In the genomic region with DNA sequence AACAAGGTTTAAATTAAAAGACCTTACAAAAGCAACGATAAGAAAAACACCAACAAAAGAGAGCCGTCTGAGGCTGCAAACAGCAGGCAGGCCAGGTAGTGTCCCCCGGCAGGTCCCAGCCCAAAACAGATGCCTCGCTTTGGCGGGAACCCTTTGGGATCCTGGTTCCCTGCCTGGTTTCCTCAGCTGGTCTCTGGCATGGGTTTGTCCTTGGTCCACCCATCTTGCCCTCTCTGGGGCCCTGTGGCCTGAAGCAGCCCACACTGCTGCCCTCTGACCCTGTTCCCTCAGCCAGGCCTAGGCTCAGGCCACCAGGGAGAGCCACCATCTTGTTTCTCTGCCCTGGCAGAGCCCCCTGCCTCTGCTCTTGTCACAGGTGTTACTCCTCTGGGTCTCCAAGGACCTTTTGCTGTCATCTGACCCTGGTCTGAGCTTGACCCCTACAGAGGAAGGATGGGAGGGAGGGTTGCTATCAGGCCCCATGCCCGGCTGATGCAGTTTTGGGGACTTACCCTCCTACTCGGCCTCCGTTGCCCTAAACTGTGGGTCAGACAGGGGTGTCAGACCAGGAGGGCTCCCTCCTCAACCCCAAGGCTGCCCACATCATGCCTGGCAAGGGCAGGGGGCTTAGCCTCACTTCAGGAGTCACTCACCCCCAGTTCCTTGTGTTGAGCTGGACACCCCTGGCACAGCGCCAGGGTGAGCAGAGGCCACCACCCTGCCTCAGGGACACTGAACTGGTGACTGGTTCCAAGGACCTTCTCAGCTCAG, we compare ENCODE assay signal across 16 cellular contexts. TPM values are rescaled to one million over a fixed set of nuclear protein-coding genes. Genes with fewer than 3 reads are reported as not detected.
"Had no signal": no experiment of that assay in that cellular context is flagged by ENCODE, and none has a peak within 500 bp of the region (broad histone marks: within the 10 kb centered on the region; RNA-seq: fewer than 3 reads in every experiment).

No MANE protein-coding gene starts in this region.

- H3K27me3 Mint-ChIP-seq: activated CD4-positive, alpha-beta memory T cell treated with anti-CD3 and anti-CD28 coated beads for 36 hours; activated T-helper 17 cell treated with anti-CD3 and anti-CD28 coated beads, Interleukin-2, amount 50 U/mL, for 72 hours; central memory CD8-positive, alpha-beta T cell had no signal

- H3K9me3 ChIP-seq: body of pancreas, ovary, tibial nerve had no signal

- H3K4me3 ChIP-seq: body of pancreas, ovary, tibial nerve had no signal

- H3K4me3 Mint-ChIP-seq: activated CD4-positive, alpha-beta memory T cell treated with anti-CD3 and anti-CD28 coated beads for 36 hours; activated T-helper 17 cell treated with anti-CD3 and anti-CD28 coated beads, Interleukin-2, amount 50 U/mL, for 72 hours; central memory CD8-positive, alpha-beta T cell; dendritic cell treated with granulocyte-macrophage colony-stimulating factor and Interleukin-4, amounts not matched to agents 40 ng/mL and 50 ng/mL, for 4 days; endodermal cell had no signal

- H3K4me1 Mint-ChIP-seq: activated T-helper 17 cell treated with anti-CD3 and anti-CD28 coated beads, Interleukin-2, amount 50 U/mL, for 72 hours; central memory CD8-positive, alpha-beta T cell; endodermal cell had no signal

- H3K9me3 Mint-ChIP-seq: activated CD4-positive, alpha-beta memory T cell treated with anti-CD3 and anti-CD28 coated beads for 36 hours; activated T-helper 17 cell treated with anti-CD3 and anti-CD28 coated beads, Interleukin-2, amount 50 U/mL, for 72 hours; central memory CD8-positive, alpha-beta T cell; dendritic cell treated with granulocyte-macrophage colony-stimulating factor and Interleukin-4, amounts not matched to agents 40 ng/mL and 50 ng/mL, for 4 days had no signal

- H3K36me3 ChIP-seq: ovary, tibial nerve had no signal

- DNase-seq: activated CD4-positive, alpha-beta memory T cell treated with anti-CD3 and anti-CD28 coated beads for 36 hours; activated CD4-positive, alpha-beta T cell treated with anti-CD3 and anti-CD28 coated beads for 1 hour; activated naive CD4-positive, alpha-beta T cell treated with anti-CD3 and anti-CD28 coated beads, Interleukin-2, amount 50 U/mL, for 16 hours; body of pancreas; endodermal cell; mesendoderm; ovary; stimulated activated CD4-positive, alpha-beta T cell treated with anti-CD3 and anti-CD28 coated beads, Interleukin-15, amount 100 ng/mL, for 24 hours; stimulated activated CD4-positive, alpha-beta T cell treated with anti-CD3 and anti-CD28 coated beads, Interleukin-4, amount 100 ng/mL, for 4 hours; SW 1271 had no signal

- ATAC-seq: activated T-helper 17 cell treated with anti-CD3 and anti-CD28 coated beads, Interleukin-2, amount 50 U/mL, for 72 hours; body of pancreas had no signal

- H3K27me3 ChIP-seq: body of pancreas, ovary, tibial nerve had no signal

- H3K27ac ChIP-seq: body of pancreas, ovary, tibial nerve had no signal

- H3K27ac Mint-ChIP-seq: activated CD4-positive, alpha-beta memory T cell treated with anti-CD3 and anti-CD28 coated beads for 36 hours; activated T-helper 17 cell treated with anti-CD3 and anti-CD28 coated beads, Interleukin-2, amount 50 U/mL, for 72 hours; endodermal cell had no signal

- H3K4me1 ChIP-seq: body of pancreas, tibial nerve had no signal

- H3K36me3 Mint-ChIP-seq: activated CD4-positive, alpha-beta memory T cell treated with anti-CD3 and anti-CD28 coated beads for 36 hours had no signal

RNA-seq across cellular contexts. Expression of gene GRM4, which starts 30.6 kb away (rescaled TPM):
- total RNA-seq: activated T-helper 17 cell treated with anti-CD3 and anti-CD28 coated beads, Interleukin-2, amount 50 U/mL, for 72 hours; kidney epithelial cell; liver; tibial nerve had no signal
- polyA plus RNA-seq: liver had no signal
